ENCODE assay signal across 18 cellular contexts in genomic region chr18:61086657-61087056, GRCh38.
"Had no signal": no experiment of that assay in that cellular context is flagged by ENCODE, and none has a peak within 500 bp of the region (broad histone marks: within the 10 kb centered on the region; RNA-seq: fewer than 3 reads in every experiment).

No MANE protein-coding gene starts in this region.

- DNase-seq: IMR-90, Karpas-422, KG1, MG63, NCI-H1092, NCI-H1105 treated with DMSO at 0.1 percent for 48 hours, NCI-H1417 treated with DMSO at 0.1 percent for 48 hours, NCI-H1694 treated with DMSO at 0.1 percent for 48 hours, NCI-H2029, NCI-H2081 treated with DMSO at 0.1 percent for 48 hours, NCI-H2171, NCI-H226, NCI-H446, NCI-H510A, NCI-H526 treated with DMSO at 0.1 percent for 48 hours, NCI-H774, SHP77 treated with DMSO at 0.1 percent for 48 hours, SJCRH30 had no signal
